Comparison of ENCODE assay signal across 8 cellular contexts in genomic region chr2:130342020-130342532, GRCh38. TPM values are rescaled to one million over a fixed set of nuclear protein-coding genes. Genes with fewer than 3 reads are reported as not detected.
DNase-seq lines count a peak whose midpoint lies in the region; ATAC-seq and TF ChIP-seq lines count a peak whose summit lies in the region.

No MANE protein-coding gene starts in this region.

- H3K27me3 ChIP-seq in GM06990 (replicated peaks; ENCODE audit: control insufficient read depth, insufficient read depth, low read length) = no peaks in the 10 kb centered on the region

- TF ChIP-seq POLR2A in NB4 (IDR thresholded peaks at IDR 0.05; ENCODE audit: extremely low read depth, insufficient read length) = peak; percentile 66

- TF ChIP-seq CTCF in GM06990 (IDR thresholded peaks at IDR 0.05; ENCODE audit: insufficient read depth, low read length, poor library complexity, severe bottlenecking) = no peak
- no peak for TF ChIP-seq CTCF in NB4 (IDR thresholded peaks at IDR 0.05; ENCODE audit: low read depth, low read length)

- DNase-seq in GM06990 (ENCODE audit: extremely low read depth, insufficient read length) = peak; percentile 89
- DNase-seq in NB4 (ENCODE audit: low read depth) = peak; percentile 96
- peak; percentile 95 for DNase-seq in SK-N-DZ (ENCODE audit: low spot score)
- DNase-seq in activated naive CD4-positive, alpha-beta T cell treated with anti-CD3 and anti-CD28 coated beads, Interleukin-2, amount 50 U/mL, for 16 hours = peak; percentile 84
- DNase-seq in globus pallidus (ENCODE audit: low spot score) = peak; percentile 93
- peak; percentile 89 for DNase-seq in occipital lobe (lab: John Stamatoyannopoulos, UW)

- peak overlapping the region; percentile 92 for H3K27ac ChIP-seq in temporal lobe (ENCODE audit: low read depth, low read length)

- ATAC-seq in HG02571 (IDR thresholded peaks at IDR 0.05; ENCODE audit: unreplicated experiment) = peak; percentile 76

- H3K4me3 ChIP-seq in GM06990 (replicated peaks; ENCODE audit: low read depth, low read length) (peak overlapping the region; percentile 79), NB4 (ENCODE audit: low read depth, low read length) (peak overlapping the region; percentile 99)

- H3K36me3 ChIP-seq in GM06990 (ENCODE audit: control insufficient read depth, insufficient read depth, low read length) = peaks cover 25% of the 10 kb centered on the region

RNA-seq across cellular contexts. Expression of gene IMP4, which starts 0.6 kb away (rescaled TPM):
- 94.4 and 107 TPM in 2 replicates for polyA plus RNA-seq in SK-N-DZ (2014; cell fraction: cytosol; rRNA removed)
- polyA plus RNA-seq in SK-N-DZ (2014; cell fraction: nucleus; rRNA removed) = 191 and 217 TPM in 2 replicates
- total RNA-seq in occipital lobe (36.7 TPM), temporal lobe (37.1 TPM)

RNA-seq across cellular contexts. Expression of gene PTPN18, which starts 13.8 kb away (rescaled TPM):
- polyA plus RNA-seq in SK-N-DZ (2014; cell fraction: cytosol; rRNA removed) = 11.8 and 12.5 TPM in 2 replicates
- polyA plus RNA-seq in SK-N-DZ (2014; cell fraction: nucleus; rRNA removed) = 15.3 and 46.9 TPM in 2 replicates
- total RNA-seq in occipital lobe = 16.7 TPM
- 16.2 TPM for total RNA-seq in temporal lobe

Comparison
In these comparisons a context has a peak if more than half of its experiments do, and no peak if none do; other contexts are left out.
1. Peak in every context shown above with its lines: DNase-seq, ATAC-seq, H3K4me3 ChIP-seq and H3K27ac ChIP-seq.